ENCODE assay signal across 15 cellular contexts in genomic region chr3:30654269-30654668, GRCh38. TPM values are rescaled to one million over a fixed set of nuclear protein-coding genes. Genes with fewer than 3 reads are reported as not detected.
DNase-seq lines count a peak whose midpoint lies in the region; ATAC-seq and TF ChIP-seq lines count a peak whose summit lies in the region.
"Had no signal": no experiment of that assay in that cellular context is flagged by ENCODE, and none has a peak within 500 bp of the region (broad histone marks: within the 10 kb centered on the region; RNA-seq: fewer than 3 reads in every experiment).

No MANE protein-coding gene starts in this region.

- peak overlapping the region in 9 of 11 experiments; percentile 65 to 94 (median 81); a peak in 17 of 22 replicates for H3K27ac ChIP-seq in BLaER1 treated with 17β-estradiol and CSF1 and Interleukin-3, amounts not matched to agents 10 nM and 100 nM
- peak overlapping the region; percentile 29 for H3K27ac ChIP-seq in CD8-positive, alpha-beta memory T cell (ENCODE audit: low read depth, low read length)
- H3K27ac ChIP-seq in coronary artery = peak overlapping the region in 1 of 2 donors; percentile 60
- H3K27ac ChIP-seq: gastrocnemius medialis had no signal

- POLR2A ChIA-PET in CD8-positive, alpha-beta memory T cell (lab: Charles Lee) = interaction anchor here (1.0 to 3.4 kb wide), 5 partner anchors 7 to 47 kb away, joined by 4 to 18 read pairs (median 10); partner anchors contain the start of gene TGFBR2
- POLR2A ChIA-PET in naive thymus-derived CD8-positive, alpha-beta T cell (lab: Charles Lee) = interaction anchor here (1.4 to 10.0 kb wide), 9 partner anchors 12 to 878 kb away, joined by 3 to 315 read pairs (median 22); partner anchors contain the start of genes STT3B and TGFBR2

- CTCF ChIA-PET in CD8-positive, alpha-beta memory T cell (lab: Charles Lee) = interaction anchor here (1.1 to 2.1 kb wide), 2 partner anchors 15 to 335 kb away, joined by 3 to 5 read pairs; no protein-coding TSS in a partner anchor

- no peak for DNase-seq in CD8-positive, alpha-beta memory T cell
- no peak for DNase-seq in activated T-helper 2 cell treated with anti-CD3 and anti-CD28 coated beads, Interferon-gamma antibody, Interleukin-2, Interleukin-4, amounts not matched to agents 10 μg/mL and 5 μg/mL and 100 μg/mL, durations not matched to agents 14 hours and 24 hours and 36 hours (ENCODE audit: low spot score)
- no peak for DNase-seq in naive thymus-derived CD8-positive, alpha-beta T cell
- DNase-seq in NCI-H524 treated with DMSO at 0.1 percent for 48 hours (lab: John Stamatoyannopoulos, UW) (no peak), coronary artery (ENCODE audit: low spot score) (no peak)
- DNase-seq: activated CD8-positive, alpha-beta memory T cell treated with anti-CD3 and anti-CD28 coated beads, Interleukin-2, amount 50 U/mL, for 48 hours; gastrocnemius medialis; GF-D8; Kasumi-1; mucosa of descending colon; NCI-H2029 treated with DMSO at 0.1 percent for 48 hours; SIG-M5 had no signal

- peak overlapping the region in 5 of 7 donors; percentile 22 to 79 (median 75) for H3K4me3 Mint-ChIP-seq in CD8-positive, alpha-beta memory T cell
- H3K4me3 Mint-ChIP-seq in activated T-helper 2 cell treated with anti-CD3 and anti-CD28 coated beads, Interferon-gamma antibody, Interleukin-2, Interleukin-4, amounts not matched to agents 10 μg/mL and 5 μg/mL and 100 μg/mL, durations not matched to agents 14 hours and 24 hours and 36 hours (ENCODE audit: low read depth) = peak overlapping the region; percentile 26
- peak overlapping the region; percentile 57 to 84 (median 76) for H3K4me3 Mint-ChIP-seq in naive thymus-derived CD8-positive, alpha-beta T cell

- no peak for TF ChIP-seq CTCF in coronary artery (IDR thresholded peaks at IDR 0.05)

- ATAC-seq in naive thymus-derived CD8-positive, alpha-beta T cell = no peak
- no peak for ATAC-seq in HG02588 (IDR thresholded peaks at IDR 0.05; ENCODE audit: unreplicated experiment)
- ATAC-seq: gastrocnemius medialis had no signal

- H4K20me1 ChIP-seq in BLaER1 treated with 17β-estradiol and CSF1 and Interleukin-3, amounts not matched to agents 10 nM and 100 nM = peaks cover 0 to 88% (median 7%) of the 10 kb centered on the region in 11 experiments; a peak in 8 of 22 replicates

- H3K27ac Mint-ChIP-seq in CD8-positive, alpha-beta memory T cell = peak overlapping the region; percentile 90 to 99 (median 96)
- peak overlapping the region; percentile 85 for H3K27ac Mint-ChIP-seq in activated T-helper 2 cell treated with anti-CD3 and anti-CD28 coated beads, Interferon-gamma antibody, Interleukin-2, Interleukin-4, amounts not matched to agents 10 μg/mL and 5 μg/mL and 100 μg/mL, durations not matched to agents 14 hours and 24 hours and 36 hours
- H3K27ac Mint-ChIP-seq in naive thymus-derived CD8-positive, alpha-beta T cell = peak overlapping the region; percentile 94 to 100 (median 98)
- H3K27ac Mint-ChIP-seq: progenitor cell of endocrine pancreas had no signal

- peaks cover 95 to 100% (median 99%) of the 10 kb centered on the region in 10 experiments for H3K4me1 ChIP-seq in BLaER1 treated with 17β-estradiol and CSF1 and Interleukin-3, amounts not matched to agents 10 nM and 100 nM
- H3K4me1 ChIP-seq in CD8-positive, alpha-beta memory T cell (ENCODE audit: insufficient read depth, low read length) = peaks cover 99% of the 10 kb centered on the region

- intact Hi-C loops in activated T-helper 2 cell treated with anti-CD3 and anti-CD28 coated beads, Interferon-gamma antibody, Interleukin-2, Interleukin-4, amounts not matched to agents 10 μg/mL and 5 μg/mL and 100 μg/mL, durations not matched to agents 14 hours and 24 hours and 36 hours (cut with micrococcal nuclease) = loop anchor here (2.0 to 10.0 kb wide), 3 partner anchors 29 to 1809 kb away; no protein-coding TSS in a partner anchor

- peak overlapping the region in 1 of 10 experiments; percentile 23; a peak in 2 of 20 replicates for H3K4me3 ChIP-seq in BLaER1 treated with 17β-estradiol and CSF1 and Interleukin-3, amounts not matched to agents 10 nM and 100 nM
- peak overlapping the region; percentile 19 for H3K4me3 ChIP-seq in CD8-positive, alpha-beta memory T cell (ENCODE audit: low read length)
- H3K4me3 ChIP-seq in coronary artery = no peak overlapping the region
- H3K4me3 ChIP-seq: gastrocnemius medialis, mucosa of descending colon had no signal

- no peaks in the 10 kb centered on the region for H3K9me3 Mint-ChIP-seq in CD8-positive, alpha-beta memory T cell
- H3K9me3 Mint-ChIP-seq in activated T-helper 2 cell treated with anti-CD3 and anti-CD28 coated beads, Interferon-gamma antibody, Interleukin-2, Interleukin-4, amounts not matched to agents 10 μg/mL and 5 μg/mL and 100 μg/mL, durations not matched to agents 14 hours and 24 hours and 36 hours = no peaks in the 10 kb centered on the region
- no peaks in the 10 kb centered on the region for H3K9me3 Mint-ChIP-seq in naive thymus-derived CD8-positive, alpha-beta T cell

- H3K4me2 ChIP-seq in BLaER1 treated with 17β-estradiol and CSF1 and Interleukin-3, amounts not matched to agents 10 nM and 100 nM = peak overlapping the region; percentile 83 to 93 (median 90)

- H3K36me3 Mint-ChIP-seq in CD8-positive, alpha-beta memory T cell = peaks cover 7 to 91% (median 51%) of the 10 kb centered on the region in 3 donors
- H3K36me3 Mint-ChIP-seq in activated T-helper 2 cell treated with anti-CD3 and anti-CD28 coated beads, Interferon-gamma antibody, Interleukin-2, Interleukin-4, amounts not matched to agents 10 μg/mL and 5 μg/mL and 100 μg/mL, durations not matched to agents 14 hours and 24 hours and 36 hours (ENCODE audit: low read depth) = peaks cover 91% of the 10 kb centered on the region
- peaks cover 39 to 92% (median 87%) of the 10 kb centered on the region in 3 donors for H3K36me3 Mint-ChIP-seq in naive thymus-derived CD8-positive, alpha-beta T cell

- no peaks in the 10 kb centered on the region for H3K27me3 ChIP-seq in BLaER1 treated with 17β-estradiol and CSF1 and Interleukin-3, amounts not matched to agents 10 nM and 100 nM
- H3K27me3 ChIP-seq in CD8-positive, alpha-beta memory T cell (ENCODE audit: insufficient read depth, low read length, poor library complexity, severe bottlenecking) = no peaks in the 10 kb centered on the region
- H3K27me3 ChIP-seq: gastrocnemius medialis had no signal

- H3K9me3 ChIP-seq in BLaER1 treated with 17β-estradiol and CSF1 and Interleukin-3, amounts not matched to agents 10 nM and 100 nM (replicated peaks in 1 of 11) = peaks cover 0 to 9% (median 0%) of the 10 kb centered on the region in 11 experiments; a peak in 5 of 22 replicates
- H3K9me3 ChIP-seq in CD8-positive, alpha-beta memory T cell (ENCODE audit: low read length) = no peaks in the 10 kb centered on the region
- H3K9me3 ChIP-seq: gastrocnemius medialis, mucosa of descending colon had no signal

- H3K9ac ChIP-seq in BLaER1 treated with 17β-estradiol and CSF1 and Interleukin-3, amounts not matched to agents 10 nM and 100 nM = peak overlapping the region in 9 of 11 experiments; percentile 15 to 67 (median 53); a peak in 14 of 22 replicates

- H3K4me1 Mint-ChIP-seq in CD8-positive, alpha-beta memory T cell = peaks cover 89 to 100% (median 100%) of the 10 kb centered on the region in 3 donors
- H3K4me1 Mint-ChIP-seq in activated T-helper 2 cell treated with anti-CD3 and anti-CD28 coated beads, Interferon-gamma antibody, Interleukin-2, Interleukin-4, amounts not matched to agents 10 μg/mL and 5 μg/mL and 100 μg/mL, durations not matched to agents 14 hours and 24 hours and 36 hours (ENCODE audit: low read depth) = peaks cover 84% of the 10 kb centered on the region
- peaks cover 53 to 100% (median 100%) of the 10 kb centered on the region in 4 donors for H3K4me1 Mint-ChIP-seq in naive thymus-derived CD8-positive, alpha-beta T cell

- peaks cover 72 to 86% (median 78%) of the 10 kb centered on the region in 11 experiments for H3K36me3 ChIP-seq in BLaER1 treated with 17β-estradiol and CSF1 and Interleukin-3, amounts not matched to agents 10 nM and 100 nM
- peaks cover 43% of the 10 kb centered on the region for H3K36me3 ChIP-seq in CD8-positive, alpha-beta memory T cell (ENCODE audit: insufficient read depth, low read length)

- H3K27me3 Mint-ChIP-seq in CD8-positive, alpha-beta memory T cell = no peaks in the 10 kb centered on the region
- no peaks in the 10 kb centered on the region for H3K27me3 Mint-ChIP-seq in activated T-helper 2 cell treated with anti-CD3 and anti-CD28 coated beads, Interferon-gamma antibody, Interleukin-2, Interleukin-4, amounts not matched to agents 10 μg/mL and 5 μg/mL and 100 μg/mL, durations not matched to agents 14 hours and 24 hours and 36 hours (ENCODE audit: low read depth)
- no peaks in the 10 kb centered on the region for H3K27me3 Mint-ChIP-seq in naive thymus-derived CD8-positive, alpha-beta T cell
- H3K27me3 Mint-ChIP-seq: progenitor cell of endocrine pancreas had no signal

RNA-seq across cellular contexts. Expression of gene TGFBR2, which starts 47.9 kb away (rescaled TPM):
- 10 to 100 TPM; 55.3 to 56.3 TPM for total RNA-seq in CD8-positive, alpha-beta memory T cell
- 108 TPM for polyA plus RNA-seq in CD8-positive, alpha-beta memory T cell
- 19.5 and 19.8 TPM in 2 replicates for total RNA-seq in activated T-helper 2 cell treated with anti-CD3 and anti-CD28 coated beads, Interferon-gamma antibody, Interleukin-2, Interleukin-4, amounts not matched to agents 10 μg/mL and 5 μg/mL and 100 μg/mL, durations not matched to agents 14 hours and 24 hours and 36 hours
- 100 to 1,000 TPM; 260 to 268 TPM for total RNA-seq in naive thymus-derived CD8-positive, alpha-beta T cell
- 100 to 1,000 TPM; 128 to 226 (median 131) TPM for polyA plus RNA-seq in naive thymus-derived CD8-positive, alpha-beta T cell

Comparison
In these comparisons a context has a peak if more than half of its experiments do, and no peak if none do; other contexts are left out.
1. H3K4me3 Mint-ChIP-seq: peak in every context shown above with its lines; median percentile 76 in naive thymus-derived CD8-positive, alpha-beta T cell; 75 in CD8-positive, alpha-beta memory T cell; 26 in activated T-helper 2 cell treated with anti-CD3 and anti-CD28 coated beads, Interferon-gamma antibody, Interleukin-2, Interleukin-4, amounts not matched to agents 10 μg/mL and 5 μg/mL and 100 μg/mL, durations not matched to agents 14 hours and 24 hours and 36 hours.
2. RNA of gene TGFBR2, which starts 47.9 kb away (total RNA-seq): 260 to 268 TPM in naive thymus-derived CD8-positive, alpha-beta T cell; 55.3 to 56.3 TPM in CD8-positive, alpha-beta memory T cell and 19.5 to 19.8 TPM in activated T-helper 2 cell treated with anti-CD3 and anti-CD28 coated beads, Interferon-gamma antibody, Interleukin-2, Interleukin-4, amounts not matched to agents 10 μg/mL and 5 μg/mL and 100 μg/mL, durations not matched to agents 14 hours and 24 hours and 36 hours; every median in the first group is over 4 times any median in the second.
3. Peak in every context shown above with its lines, with median percentiles within 50 percentile points of each other: H3K27ac Mint-ChIP-seq.